30 cellular contexts compared by ENCODE assay signal in the genomic region with DNA sequence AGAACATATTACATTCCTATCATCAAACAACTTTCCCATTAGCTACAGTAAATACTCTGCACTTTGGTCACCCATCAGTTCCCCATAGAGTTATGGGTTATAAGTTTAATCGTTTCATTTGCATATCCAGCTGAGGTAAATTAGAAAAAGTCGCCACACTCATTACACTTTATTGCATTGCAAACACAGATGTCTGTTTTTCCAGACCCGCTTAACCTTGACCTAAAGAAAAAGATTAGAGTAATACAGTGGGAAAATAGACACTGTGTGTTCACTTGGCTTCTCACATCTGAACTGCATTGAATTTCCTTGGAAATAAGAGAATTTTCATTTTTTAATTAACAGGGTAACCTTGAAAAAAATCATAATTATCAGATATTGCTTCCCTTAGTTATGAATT.
"Had no signal": no experiment of that assay in that cellular context is flagged by ENCODE, and none has a peak within 500 bp of the region (broad histone marks: within the 10 kb centered on the region; RNA-seq: fewer than 3 reads in every experiment).

No MANE protein-coding gene starts in this region.

- H2AFZ ChIP-seq: parathyroid adenoma had no signal

- DNase-seq: dermis blood vessel endothelial cell; effector memory CD4-positive, alpha-beta T cell; erythroblast; esophagus squamous epithelium; hypothalamus; immature natural killer cell; islet precursor cell; kidney glomerular epithelial cell; right lobe of liver; stimulated activated CD4-positive, alpha-beta T cell treated with anti-CD3 and anti-CD28 coated beads, Interleukin-12 subunit alpha, Interleukin-12 subunit beta, amount 100 ng/mL, for 4 hours; stimulated activated CD4-positive, alpha-beta T cell treated with anti-CD3 and anti-CD28 coated beads, Interleukin-1b, Interleukin-23, amount 100 ng/mL, for 48 hours; stimulated activated CD4-positive, alpha-beta T cell treated with anti-CD3 and anti-CD28 coated beads, Interleukin-4, amount 100 ng/mL, for 1 hour; stimulated activated CD8-positive, alpha-beta memory T cell treated with anti-CD3 and anti-CD28 coated beads, Interleukin-4, amount 100 ng/mL, for 48 hours; stimulated activated naive CD4-positive, alpha-beta T cell; stimulated activated naive CD8-positive, alpha-beta T cell treated with anti-CD3 and anti-CD28 coated beads, Interleukin-15, amount 100 ng/mL, for 72 hours; transverse colon; upper lobe of right lung; uterus had no signal

- H3K4me2 ChIP-seq: smooth muscle cell had no signal

- H3K9ac ChIP-seq: parathyroid adenoma had no signal

- H3K4me1 ChIP-seq: esophagus squamous epithelium, parathyroid adenoma, right lobe of liver, suprapubic skin, transverse colon, upper lobe of right lung, uterus had no signal

- FAIRE-seq: frontal cortex had no signal

- H3K9me3 Mint-ChIP-seq: natural killer cell treated with Interleukin-12 subunit alpha and Interleukin-12 subunit beta and Interleukin-15 and Interleukin-18, amount 100 ng/mL, for 72 hours; stimulated activated naive CD8-positive, alpha-beta T cell treated with anti-CD3 and anti-CD28 coated beads, Interleukin-15, amount 100 ng/mL, for 72 hours had no signal

- H3K79me2 ChIP-seq: parathyroid adenoma had no signal

- ATAC-seq: left lobe of liver; natural killer cell treated with Interleukin-12 subunit alpha and Interleukin-12 subunit beta and Interleukin-15 and Interleukin-18, amount 100 ng/mL, for 72 hours; right lobe of liver; stimulated activated naive CD8-positive, alpha-beta T cell treated with anti-CD3 and anti-CD28 coated beads, Interleukin-15, amount 100 ng/mL, for 72 hours; upper lobe of right lung had no signal

- H3K27me3 ChIP-seq: esophagus squamous epithelium, neutrophil, right lobe of liver, suprapubic skin, transverse colon, upper lobe of right lung, uterus had no signal

- H3K27ac Mint-ChIP-seq: immature natural killer cell; memory B cell; natural killer cell treated with Interleukin-12 subunit alpha and Interleukin-12 subunit beta and Interleukin-15 and Interleukin-18, amount 100 ng/mL, for 72 hours; progenitor cell of endocrine pancreas; stimulated activated naive CD8-positive, alpha-beta T cell treated with anti-CD3 and anti-CD28 coated beads, Interleukin-15, amount 100 ng/mL, for 72 hours had no signal

- H3K27ac ChIP-seq: coronary artery, esophagus squamous epithelium, neutrophil, parathyroid adenoma, right lobe of liver, suprapubic skin, transverse colon, upper lobe of right lung, uterus had no signal

- H3K9me3 ChIP-seq: esophagus squamous epithelium, neutrophil, right lobe of liver, suprapubic skin, transverse colon, upper lobe of right lung, uterus had no signal

- H3K4me3 ChIP-seq: coronary artery, esophagus squamous epithelium, lung, right lobe of liver, smooth muscle cell, suprapubic skin, transverse colon, upper lobe of right lung, uterus had no signal

- H3K4me1 Mint-ChIP-seq: immature natural killer cell; memory B cell; stimulated activated naive CD8-positive, alpha-beta T cell treated with anti-CD3 and anti-CD28 coated beads, Interleukin-15, amount 100 ng/mL, for 72 hours had no signal

- H3K36me3 Mint-ChIP-seq: immature natural killer cell; memory B cell; natural killer cell treated with Interleukin-12 subunit alpha and Interleukin-12 subunit beta and Interleukin-15 and Interleukin-18, amount 100 ng/mL, for 72 hours had no signal

- H3K36me3 ChIP-seq: esophagus squamous epithelium, neutrophil, right lobe of liver, suprapubic skin, transverse colon, upper lobe of right lung, uterus had no signal

- H3K4me3 Mint-ChIP-seq: immature natural killer cell; memory B cell; natural killer cell treated with Interleukin-12 subunit alpha and Interleukin-12 subunit beta and Interleukin-15 and Interleukin-18, amount 100 ng/mL, for 72 hours; neural crest cell; stimulated activated naive CD8-positive, alpha-beta T cell treated with anti-CD3 and anti-CD28 coated beads, Interleukin-15, amount 100 ng/mL, for 72 hours had no signal

- H3K27me3 Mint-ChIP-seq: memory B cell; natural killer cell treated with Interleukin-12 subunit alpha and Interleukin-12 subunit beta and Interleukin-15 and Interleukin-18, amount 100 ng/mL, for 72 hours; progenitor cell of endocrine pancreas; stimulated activated naive CD8-positive, alpha-beta T cell treated with anti-CD3 and anti-CD28 coated beads, Interleukin-15, amount 100 ng/mL, for 72 hours had no signal
